20 cellular contexts compared by ENCODE assay signal in the genomic region with DNA sequence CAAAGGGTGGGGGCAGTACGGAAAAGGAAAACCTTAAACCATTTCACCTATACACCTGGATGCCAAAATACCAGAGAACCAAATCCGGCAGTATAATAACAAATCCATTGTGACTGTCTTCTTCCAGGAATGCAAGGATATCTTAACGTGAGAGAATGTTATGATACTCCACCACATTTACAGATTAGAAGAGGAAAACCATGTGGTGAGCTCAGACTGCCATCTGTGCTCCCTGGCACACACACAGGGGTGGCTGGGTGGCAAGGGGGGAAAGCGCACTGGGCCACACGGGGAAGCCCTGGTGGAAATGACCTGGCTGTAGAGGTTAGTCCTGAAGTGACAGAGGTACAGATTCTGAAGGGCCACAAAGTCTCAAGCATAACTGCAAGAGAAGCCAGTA.
"Had no signal": no experiment of that assay in that cellular context is flagged by ENCODE, and none has a peak within 500 bp of the region (broad histone marks: within the 10 kb centered on the region; RNA-seq: fewer than 3 reads in every experiment).

No MANE protein-coding gene starts in this region.

- H3K27me3 ChIP-seq: ascending aorta, brain microvascular endothelial cell, esophagus squamous epithelium, heart right ventricle, transverse colon had no signal

- H3K36me3 ChIP-seq: transverse colon had no signal

- ATAC-seq: activated CD4-positive, alpha-beta T cell treated with anti-CD3 and anti-CD28 coated beads for 36 hours; activated CD8-positive, alpha-beta memory T cell treated with anti-CD3 and anti-CD28 coated beads, Interleukin-2, amount 10 ng/mL, durations not matched to agents 7 days and 5 days; activated CD8-positive, alpha-beta T cell treated with anti-CD3 and anti-CD28 coated beads, Interleukin-2, amount 10 ng/mL, durations not matched to agents 7 days and 5 days; heart right ventricle; naive thymus-derived CD8-positive, alpha-beta T cell; right cardiac atrium; T-cell had no signal

- H3K9me3 ChIP-seq: ascending aorta, esophagus squamous epithelium, heart right ventricle, transverse colon had no signal

- H3K27ac ChIP-seq: ascending aorta, brain microvascular endothelial cell, esophagus squamous epithelium, heart right ventricle, parathyroid adenoma, transverse colon had no signal

- H3K4me1 ChIP-seq: ascending aorta, parathyroid adenoma had no signal

- H3K4me3 ChIP-seq: ascending aorta, esophagus squamous epithelium, heart right ventricle, transverse colon had no signal

- DNase-seq: activated CD4-positive, alpha-beta T cell treated with anti-CD3 and anti-CD28 coated beads for 36 hours; activated CD4-positive, CD25-positive, alpha-beta regulatory T cell; activated CD8-positive, alpha-beta memory T cell treated with anti-CD3 and anti-CD28 coated beads, Interleukin-2, amount 10 ng/mL, durations not matched to agents 7 days and 5 days; activated CD8-positive, alpha-beta T cell treated with anti-CD3 and anti-CD28 coated beads, Interleukin-2, amount 10 ng/mL, durations not matched to agents 7 days and 5 days; activated T-cell treated with anti-CD3 and anti-CD28 coated beads, Interleukin-2, amount 50 U/mL, for 48 hours; brain microvascular endothelial cell; esophagus squamous epithelium; foreskin melanocyte; heart right ventricle; midbrain; naive thymus-derived CD8-positive, alpha-beta T cell; nucleus accumbens; right cardiac atrium; stimulated activated CD4-positive, alpha-beta T cell treated with anti-CD3 and anti-CD28 coated beads, Interleukin-15, amount 100 ng/mL, for 24 hours; stimulated activated CD4-positive, alpha-beta T cell treated with anti-CD3 and anti-CD28 coated beads, Interleukin-2, amount 100 ng/mL, for 24 hours; stimulated activated naive CD4-positive, alpha-beta T cell treated with Interleukin-2 at 50 U/mL for 16 hours; T-cell; transverse colon had no signal
